9 cellular contexts compared by ENCODE assay signal in the genomic region with DNA sequence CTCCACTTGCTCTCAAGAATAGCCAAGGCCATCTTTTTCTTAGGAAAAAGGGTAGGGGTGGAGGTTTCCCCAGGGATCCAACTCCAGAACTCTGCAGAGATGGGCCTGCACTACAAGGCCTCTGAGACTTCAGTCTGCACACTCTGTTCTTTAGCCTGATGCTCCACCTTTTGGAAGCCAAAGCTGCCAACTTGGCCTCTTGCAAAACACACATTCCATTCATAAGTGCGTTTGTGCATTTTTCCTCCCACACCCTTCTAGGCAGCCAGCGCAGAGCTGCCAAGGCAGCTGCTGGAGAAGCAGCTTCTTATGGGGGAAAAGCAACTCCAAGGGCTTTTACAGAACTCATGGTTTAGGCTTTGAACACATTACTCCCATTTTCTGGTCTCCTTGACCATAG. TPM values are rescaled to one million over a fixed set of nuclear protein-coding genes. Genes with fewer than 3 reads are reported as not detected.
DNase-seq lines count a peak whose midpoint lies in the region; ATAC-seq and TF ChIP-seq lines count a peak whose summit lies in the region.
"Had no signal": no experiment of that assay in that cellular context is flagged by ENCODE, and none has a peak within 500 bp of the region (broad histone marks: within the 10 kb centered on the region; RNA-seq: fewer than 3 reads in every experiment).

No MANE protein-coding gene starts in this region.

- H3K9me3 Mint-ChIP-seq in MCF 10A (ENCODE audit: unreplicated experiment): no peaks in the 10 kb centered on the region
- H3K9me3 Mint-ChIP-seq in stimulated activated effector memory CD8-positive, alpha-beta T cell treated with anti-CD3 and anti-CD28 coated beads, Interleukin-12 subunit alpha, Interleukin-12 subunit beta, amount 100 ng/mL, for 72 hours: no peaks in the 10 kb centered on the region

- H3K4me3 Mint-ChIP-seq in MCF 10A (ENCODE audit: unreplicated experiment): no peak overlapping the region
- H3K4me3 Mint-ChIP-seq in stimulated activated effector memory CD8-positive, alpha-beta T cell treated with anti-CD3 and anti-CD28 coated beads, Interleukin-12 subunit alpha, Interleukin-12 subunit beta, amount 100 ng/mL, for 72 hours: no peak overlapping the region

- POLR2A ChIA-PET in MCF 10A (lab: Yijun Ruan, JAX): interaction anchor here (0.6 to 10.7 kb wide), 24 partner anchors 8 to 450 kb away, joined by 3 to 260 read pairs (median 4); a partner anchor contains a TSS

- no TSS peak for BruUV-seq in MCF 10A (replicated peaks; lab: Mats Ljungman, UMichigan)

- DNase-seq in HFF-Myc (ENCODE audit: extremely low read depth, low read depth): peak; percentile 46
- peak; percentile 93 for DNase-seq in MCF 10A (ENCODE audit: unreplicated experiment)
- peak; percentile 74 for DNase-seq in kidney glomerular epithelial cell (lab: John Stamatoyannopoulos, UW)
- DNase-seq in stimulated activated effector memory CD8-positive, alpha-beta T cell treated with anti-CD3 and anti-CD28 coated beads, Interleukin-12 subunit alpha, Interleukin-12 subunit beta, amount 100 ng/mL, for 72 hours (ENCODE audit: low spot score in 2 of 2): no peak
- DNase-seq in NCI-H774 (lab: John Stamatoyannopoulos, UW): no peak
- DNase-seq in effector CD8-positive, alpha-beta T cell (lab: John Stamatoyannopoulos, UW): no peak
- DNase-seq: Kasumi-1 had no signal

- H3K4me1 Mint-ChIP-seq in MCF 10A (ENCODE audit: insufficient read depth, unreplicated experiment): peaks cover 27% of the 10 kb centered on the region
- H3K4me1 Mint-ChIP-seq in stimulated activated effector memory CD8-positive, alpha-beta T cell treated with anti-CD3 and anti-CD28 coated beads, Interleukin-12 subunit alpha, Interleukin-12 subunit beta, amount 100 ng/mL, for 72 hours: peaks cover 6% of the 10 kb centered on the region

- intact Hi-C loops in MCF 10A (cut with micrococcal nuclease): loop anchor here (1.0 to 5.0 kb wide), 4 partner anchors 48 to 307 kb away; a partner anchor contains a TSS

- no peak for ATAC-seq in stimulated activated effector memory CD8-positive, alpha-beta T cell treated with anti-CD3 and anti-CD28 coated beads, Interleukin-12 subunit alpha, Interleukin-12 subunit beta, amount 100 ng/mL, for 72 hours
- ATAC-seq in GM18907 (IDR thresholded peaks at IDR 0.05; ENCODE audit: unreplicated experiment) (no peak), HG03469 (IDR thresholded peaks at IDR 0.05; ENCODE audit: unreplicated experiment) (no peak)

- CTCF ChIA-PET in MCF 10A (lab: Yijun Ruan, JAX): interaction anchor here (0.6 to 6.0 kb wide), 19 partner anchors 10 to 1787 kb away, joined by 3 to 89 read pairs (median 8); a partner anchor contains a TSS

- TF ChIP-seq CTCF in HFF-Myc (IDR thresholded peaks at IDR 0.05; ENCODE audit: low read depth, low read length, missing control alignments): no peak
- TF ChIP-seq CTCF in MCF 10A (IDR thresholded peaks at IDR 0.05; ENCODE audit: unreplicated experiment): no peak

- H3K4me3 ChIP-seq in HFF-Myc (replicated peaks; ENCODE audit: low read depth, low read length): no peak overlapping the region

- H3K27ac Mint-ChIP-seq in MCF 10A (ENCODE audit: low read depth, unreplicated experiment): peak overlapping the region; percentile 79
- peak overlapping the region; percentile 34 for H3K27ac Mint-ChIP-seq in stimulated activated effector memory CD8-positive, alpha-beta T cell treated with anti-CD3 and anti-CD28 coated beads, Interleukin-12 subunit alpha, Interleukin-12 subunit beta, amount 100 ng/mL, for 72 hours

- no peaks in the 10 kb centered on the region for H3K27me3 Mint-ChIP-seq in MCF 10A (ENCODE audit: insufficient read depth, unreplicated experiment)

- peaks cover 53% of the 10 kb centered on the region for H3K36me3 Mint-ChIP-seq in MCF 10A (ENCODE audit: insufficient read depth, unreplicated experiment)
- peaks cover 18% of the 10 kb centered on the region for H3K36me3 Mint-ChIP-seq in stimulated activated effector memory CD8-positive, alpha-beta T cell treated with anti-CD3 and anti-CD28 coated beads, Interleukin-12 subunit alpha, Interleukin-12 subunit beta, amount 100 ng/mL, for 72 hours

RNA-seq across cellular contexts. Expression of a gene that starts 45.3 kb away (rescaled TPM):
- total RNA-seq in MCF 10A (2022): 3.8 and 6.1 TPM in 2 replicates

RNA-seq across cellular contexts. Expression of a gene that starts 45.3 kb away (rescaled TPM):
- total RNA-seq in MCF 10A (2022): 26.8 and 28.4 TPM in 2 replicates

RNA-seq across cellular contexts. Expression of a gene that starts 48.6 kb away (rescaled TPM):
- 31.0 and 31.7 TPM in 2 replicates for total RNA-seq in MCF 10A (2022)

RNA-seq across cellular contexts. Expression of a gene that starts 49.0 kb away (rescaled TPM):
- 67.3 and 92.8 TPM in 2 replicates for total RNA-seq in MCF 10A (2022)

Comparison
In these comparisons a context has a peak if more than half of its experiments do, and no peak if none do; other contexts are left out.
1. DNase-seq: peak in HFF-Myc (single experiment), MCF 10A (single experiment) and kidney glomerular epithelial cell (single experiment); none in stimulated activated effector memory CD8-positive, alpha-beta T cell treated with anti-CD3 and anti-CD28 coated beads, Interleukin-12 subunit alpha, Interleukin-12 subunit beta, amount 100 ng/mL, for 72 hours (0 of 2), NCI-H774 (single experiment) and effector CD8-positive, alpha-beta T cell (single experiment).